ENCODE assay signal across 1 cellular context in the genomic region with DNA sequence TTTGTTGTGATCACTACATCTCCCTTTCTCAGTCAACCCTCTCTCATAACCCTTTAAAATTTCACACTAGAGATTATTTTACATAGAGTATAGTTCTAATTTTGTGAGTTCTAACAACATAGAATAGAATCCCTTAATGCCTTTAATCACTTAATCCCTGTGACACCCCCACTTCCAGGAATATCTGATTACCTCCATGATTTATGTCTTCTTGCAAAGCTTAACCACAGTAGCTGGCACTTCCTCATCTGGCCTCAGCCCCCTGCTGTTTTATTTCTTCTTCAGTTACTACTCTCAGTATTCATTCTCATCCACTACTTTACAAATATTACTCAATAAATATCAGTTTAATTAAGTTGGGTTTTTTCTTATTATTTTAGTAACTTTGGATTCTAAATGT.
TF ChIP-seq lines count a peak whose summit lies in the region.

No MANE protein-coding gene starts in this region.

TF ChIP-seq in K562, 482 proteins besides CTCF, POLR2A, EP300 and RAD21 (continued from another document):
- TF ChIP-seq, protein P1, sequence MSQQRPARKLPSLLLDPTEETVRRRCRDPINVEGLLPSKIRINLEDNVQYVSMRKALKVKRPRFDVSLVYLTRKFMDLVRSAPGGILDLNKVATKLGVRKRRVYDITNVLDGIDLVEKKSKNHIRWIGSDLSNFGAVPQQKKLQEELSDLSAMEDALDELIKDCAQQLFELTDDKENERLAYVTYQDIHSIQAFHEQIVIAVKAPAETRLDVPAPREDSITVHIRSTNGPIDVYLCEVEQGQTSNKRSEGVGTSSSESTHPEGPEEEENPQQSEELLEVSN (IDR thresholded peaks at IDR 0.05; ENCODE audit: borderline replicate concordance in 1 of 2, extremely low read depth in 1 of 2, insufficient read depth in 1 of 2, insufficient read length in 1 of 2, low read depth in 1 of 2, low read length in 1 of 2, poor library complexity in 1 of 2, severe bottlenecking in 1 of 2): no peak
- TF ChIP-seq, protein P2, sequence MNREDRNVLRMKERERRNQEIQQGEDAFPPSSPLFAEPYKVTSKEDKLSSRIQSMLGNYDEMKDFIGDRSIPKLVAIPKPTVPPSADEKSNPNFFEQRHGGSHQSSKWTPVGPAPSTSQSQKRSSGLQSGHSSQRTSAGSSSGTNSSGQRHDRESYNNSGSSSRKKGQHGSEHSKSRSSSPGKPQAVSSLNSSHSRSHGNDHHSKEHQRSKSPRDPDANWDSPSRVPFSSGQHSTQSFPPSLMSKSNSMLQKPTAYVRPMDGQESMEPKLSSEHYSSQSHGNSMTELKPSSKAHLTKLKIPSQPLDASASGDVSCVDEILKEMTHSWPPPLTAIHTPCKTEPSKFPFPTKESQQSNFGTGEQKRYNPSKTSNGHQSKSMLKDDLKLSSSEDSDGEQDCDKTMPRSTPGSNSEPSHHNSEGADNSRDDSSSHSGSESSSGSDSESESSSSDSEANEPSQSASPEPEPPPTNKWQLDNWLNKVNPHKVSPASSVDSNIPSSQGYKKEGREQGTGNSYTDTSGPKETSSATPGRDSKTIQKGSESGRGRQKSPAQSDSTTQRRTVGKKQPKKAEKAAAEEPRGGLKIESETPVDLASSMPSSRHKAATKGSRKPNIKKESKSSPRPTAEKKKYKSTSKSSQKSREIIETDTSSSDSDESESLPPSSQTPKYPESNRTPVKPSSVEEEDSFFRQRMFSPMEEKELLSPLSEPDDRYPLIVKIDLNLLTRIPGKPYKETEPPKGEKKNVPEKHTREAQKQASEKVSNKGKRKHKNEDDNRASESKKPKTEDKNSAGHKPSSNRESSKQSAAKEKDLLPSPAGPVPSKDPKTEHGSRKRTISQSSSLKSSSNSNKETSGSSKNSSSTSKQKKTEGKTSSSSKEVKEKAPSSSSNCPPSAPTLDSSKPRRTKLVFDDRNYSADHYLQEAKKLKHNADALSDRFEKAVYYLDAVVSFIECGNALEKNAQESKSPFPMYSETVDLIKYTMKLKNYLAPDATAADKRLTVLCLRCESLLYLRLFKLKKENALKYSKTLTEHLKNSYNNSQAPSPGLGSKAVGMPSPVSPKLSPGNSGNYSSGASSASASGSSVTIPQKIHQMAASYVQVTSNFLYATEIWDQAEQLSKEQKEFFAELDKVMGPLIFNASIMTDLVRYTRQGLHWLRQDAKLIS (CRISPR knock-in tag; IDR thresholded peaks at IDR 0.05): no peak
- TF ChIP-seq PURB (CRISPR knock-in tag; IDR thresholded peaks at IDR 0.05; ENCODE audit: low read depth) (no peak), ZNF121 (CRISPR knock-in tag; conservative IDR thresholded peaks at IDR 0.05) (no peak), ZNF165 (CRISPR knock-in tag; IDR thresholded peaks at IDR 0.05; ENCODE audit: borderline replicate concordance) (no peak), POLR2H (tag; IDR thresholded peaks at IDR 0.05; ENCODE audit: low read depth) (no peak), PHF8 (IDR thresholded peaks at IDR 0.05; ENCODE audit: borderline replicate concordance, low read length) (no peak), KAT7 (CRISPR knock-in tag; IDR thresholded peaks at IDR 0.05; ENCODE audit: borderline replicate concordance) (no peak), LEF1 (IDR thresholded peaks at IDR 0.05) (no peak), NCOR1 (IDR thresholded peaks at IDR 0.05) (no peak), ZNF124 (CRISPR knock-in tag; IDR thresholded peaks at IDR 0.05) (no peak), ZNF174 (CRISPR knock-in tag; IDR thresholded peaks at IDR 0.05) (no peak), MECOM (CRISPR knock-in tag; IDR thresholded peaks at IDR 0.05) (no peak), TEAD4 (IDR thresholded peaks at IDR 0.05; ENCODE audit: low read length) (no peak), TEAD4 (CRISPR knock-in tag; IDR thresholded peaks at IDR 0.05; ENCODE audit: borderline replicate concordance) (no peak), STAT5B (CRISPR knock-in tag; IDR thresholded peaks at IDR 0.05) (no peak), MEIS2 (IDR thresholded peaks at IDR 0.05; ENCODE audit: partially characterized antibody) (peak; percentile 88), ZNF197 (CRISPR knock-in tag; IDR thresholded peaks at IDR 0.05; ENCODE audit: low read depth) (no peak), CREB1 (IDR thresholded peaks at IDR 0.05) (no peak), CREB1 (CRISPR knock-in tag; IDR thresholded peaks at IDR 0.05) (no peak)
- TF ChIP-seq, protein P3, sequence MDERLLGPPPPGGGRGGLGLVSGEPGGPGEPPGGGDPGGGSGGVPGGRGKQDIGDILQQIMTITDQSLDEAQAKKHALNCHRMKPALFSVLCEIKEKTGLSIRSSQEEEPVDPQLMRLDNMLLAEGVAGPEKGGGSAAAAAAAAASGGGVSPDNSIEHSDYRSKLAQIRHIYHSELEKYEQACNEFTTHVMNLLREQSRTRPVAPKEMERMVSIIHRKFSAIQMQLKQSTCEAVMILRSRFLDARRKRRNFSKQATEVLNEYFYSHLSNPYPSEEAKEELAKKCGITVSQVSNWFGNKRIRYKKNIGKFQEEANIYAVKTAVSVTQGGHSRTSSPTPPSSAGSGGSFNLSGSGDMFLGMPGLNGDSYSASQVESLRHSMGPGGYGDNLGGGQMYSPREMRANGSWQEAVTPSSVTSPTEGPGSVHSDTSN (CRISPR knock-in tag; IDR thresholded peaks at IDR 0.05; ENCODE audit: low read depth): no peak
- TF ChIP-seq, protein P3 (tag; conservative IDR thresholded peaks at IDR 0.05; ENCODE audit: low read depth): peak; percentile 62
- TF ChIP-seq, protein P4, sequence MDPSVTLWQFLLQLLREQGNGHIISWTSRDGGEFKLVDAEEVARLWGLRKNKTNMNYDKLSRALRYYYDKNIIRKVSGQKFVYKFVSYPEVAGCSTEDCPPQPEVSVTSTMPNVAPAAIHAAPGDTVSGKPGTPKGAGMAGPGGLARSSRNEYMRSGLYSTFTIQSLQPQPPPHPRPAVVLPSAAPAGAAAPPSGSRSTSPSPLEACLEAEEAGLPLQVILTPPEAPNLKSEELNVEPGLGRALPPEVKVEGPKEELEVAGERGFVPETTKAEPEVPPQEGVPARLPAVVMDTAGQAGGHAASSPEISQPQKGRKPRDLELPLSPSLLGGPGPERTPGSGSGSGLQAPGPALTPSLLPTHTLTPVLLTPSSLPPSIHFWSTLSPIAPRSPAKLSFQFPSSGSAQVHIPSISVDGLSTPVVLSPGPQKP (CRISPR knock-in tag; IDR thresholded peaks at IDR 0.05): no peak
- TF ChIP-seq, protein P5, sequence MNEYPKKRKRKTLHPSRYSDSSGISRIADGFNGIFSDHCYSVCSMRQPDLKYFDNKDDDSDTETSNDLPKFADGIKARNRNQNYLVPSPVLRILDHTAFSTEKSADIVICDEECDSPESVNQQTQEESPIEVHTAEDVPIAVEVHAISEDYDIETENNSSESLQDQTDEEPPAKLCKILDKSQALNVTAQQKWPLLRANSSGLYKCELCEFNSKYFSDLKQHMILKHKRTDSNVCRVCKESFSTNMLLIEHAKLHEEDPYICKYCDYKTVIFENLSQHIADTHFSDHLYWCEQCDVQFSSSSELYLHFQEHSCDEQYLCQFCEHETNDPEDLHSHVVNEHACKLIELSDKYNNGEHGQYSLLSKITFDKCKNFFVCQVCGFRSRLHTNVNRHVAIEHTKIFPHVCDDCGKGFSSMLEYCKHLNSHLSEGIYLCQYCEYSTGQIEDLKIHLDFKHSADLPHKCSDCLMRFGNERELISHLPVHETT (CRISPR knock-in tag; conservative IDR thresholded peaks at IDR 0.05 in 1 of 2, IDR thresholded peaks at IDR 0.05 in 1 of 2): no peak
- TF ChIP-seq, protein P6, sequence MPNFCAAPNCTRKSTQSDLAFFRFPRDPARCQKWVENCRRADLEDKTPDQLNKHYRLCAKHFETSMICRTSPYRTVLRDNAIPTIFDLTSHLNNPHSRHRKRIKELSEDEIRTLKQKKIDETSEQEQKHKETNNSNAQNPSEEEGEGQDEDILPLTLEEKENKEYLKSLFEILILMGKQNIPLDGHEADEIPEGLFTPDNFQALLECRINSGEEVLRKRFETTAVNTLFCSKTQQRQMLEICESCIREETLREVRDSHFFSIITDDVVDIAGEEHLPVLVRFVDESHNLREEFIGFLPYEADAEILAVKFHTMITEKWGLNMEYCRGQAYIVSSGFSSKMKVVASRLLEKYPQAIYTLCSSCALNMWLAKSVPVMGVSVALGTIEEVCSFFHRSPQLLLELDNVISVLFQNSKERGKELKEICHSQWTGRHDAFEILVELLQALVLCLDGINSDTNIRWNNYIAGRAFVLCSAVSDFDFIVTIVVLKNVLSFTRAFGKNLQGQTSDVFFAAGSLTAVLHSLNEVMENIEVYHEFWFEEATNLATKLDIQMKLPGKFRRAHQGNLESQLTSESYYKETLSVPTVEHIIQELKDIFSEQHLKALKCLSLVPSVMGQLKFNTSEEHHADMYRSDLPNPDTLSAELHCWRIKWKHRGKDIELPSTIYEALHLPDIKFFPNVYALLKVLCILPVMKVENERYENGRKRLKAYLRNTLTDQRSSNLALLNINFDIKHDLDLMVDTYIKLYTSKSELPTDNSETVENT (CRISPR knock-in tag; IDR thresholded peaks at IDR 0.05): no peak
- TF ChIP-seq, protein P7, sequence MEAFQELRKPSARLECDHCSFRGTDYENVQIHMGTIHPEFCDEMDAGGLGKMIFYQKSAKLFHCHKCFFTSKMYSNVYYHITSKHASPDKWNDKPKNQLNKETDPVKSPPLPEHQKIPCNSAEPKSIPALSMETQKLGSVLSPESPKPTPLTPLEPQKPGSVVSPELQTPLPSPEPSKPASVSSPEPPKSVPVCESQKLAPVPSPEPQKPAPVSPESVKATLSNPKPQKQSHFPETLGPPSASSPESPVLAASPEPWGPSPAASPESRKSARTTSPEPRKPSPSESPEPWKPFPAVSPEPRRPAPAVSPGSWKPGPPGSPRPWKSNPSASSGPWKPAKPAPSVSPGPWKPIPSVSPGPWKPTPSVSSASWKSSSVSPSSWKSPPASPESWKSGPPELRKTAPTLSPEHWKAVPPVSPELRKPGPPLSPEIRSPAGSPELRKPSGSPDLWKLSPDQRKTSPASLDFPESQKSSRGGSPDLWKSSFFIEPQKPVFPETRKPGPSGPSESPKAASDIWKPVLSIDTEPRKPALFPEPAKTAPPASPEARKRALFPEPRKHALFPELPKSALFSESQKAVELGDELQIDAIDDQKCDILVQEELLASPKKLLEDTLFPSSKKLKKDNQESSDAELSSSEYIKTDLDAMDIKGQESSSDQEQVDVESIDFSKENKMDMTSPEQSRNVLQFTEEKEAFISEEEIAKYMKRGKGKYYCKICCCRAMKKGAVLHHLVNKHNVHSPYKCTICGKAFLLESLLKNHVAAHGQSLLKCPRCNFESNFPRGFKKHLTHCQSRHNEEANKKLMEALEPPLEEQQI (IDR thresholded peaks at IDR 0.05): no peak
- TF ChIP-seq, protein P8, sequence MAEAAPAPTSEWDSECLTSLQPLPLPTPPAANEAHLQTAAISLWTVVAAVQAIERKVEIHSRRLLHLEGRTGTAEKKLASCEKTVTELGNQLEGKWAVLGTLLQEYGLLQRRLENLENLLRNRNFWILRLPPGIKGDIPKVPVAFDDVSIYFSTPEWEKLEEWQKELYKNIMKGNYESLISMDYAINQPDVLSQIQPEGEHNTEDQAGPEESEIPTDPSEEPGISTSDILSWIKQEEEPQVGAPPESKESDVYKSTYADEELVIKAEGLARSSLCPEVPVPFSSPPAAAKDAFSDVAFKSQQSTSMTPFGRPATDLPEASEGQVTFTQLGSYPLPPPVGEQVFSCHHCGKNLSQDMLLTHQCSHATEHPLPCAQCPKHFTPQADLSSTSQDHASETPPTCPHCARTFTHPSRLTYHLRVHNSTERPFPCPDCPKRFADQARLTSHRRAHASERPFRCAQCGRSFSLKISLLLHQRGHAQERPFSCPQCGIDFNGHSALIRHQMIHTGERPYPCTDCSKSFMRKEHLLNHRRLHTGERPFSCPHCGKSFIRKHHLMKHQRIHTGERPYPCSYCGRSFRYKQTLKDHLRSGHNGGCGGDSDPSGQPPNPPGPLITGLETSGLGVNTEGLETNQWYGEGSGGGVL (CRISPR knock-in tag; IDR thresholded peaks at IDR 0.05): no peak
